ENCODE assay signal across 8 cellular contexts in genomic region chr1:26692211-26692792, GRCh38. TPM values are rescaled to one million over a fixed set of nuclear protein-coding genes. Genes with fewer than 3 reads are reported as not detected.
DNase-seq lines count a peak whose midpoint lies in the region; ATAC-seq and TF ChIP-seq lines count a peak whose summit lies in the region.

No MANE protein-coding gene starts in this region.

- no peak for TF ChIP-seq EP300 in transverse colon (IDR thresholded peaks at IDR 0.05; ENCODE audit: low read depth)

- H3K4me1 ChIP-seq in transverse colon, result peaks cover 13 to 40% (median 31%) of the 10 kb centered on the region in 4 donors

- H3K4me1 Mint-ChIP-seq in T-helper 1 cell treated with Interleukin-12 subunit alpha and Interleukin-12 subunit beta and Interleukin-4 antibody, amounts not matched to agents 30 μg/mL and 1 μg/mL, for 36 hours (ENCODE audit: low read depth), result peaks cover 28% of the 10 kb centered on the region

- peak; percentile 32 for ATAC-seq in GM21423 (IDR thresholded peaks at IDR 0.05; ENCODE audit: unreplicated experiment)
- peak; percentile 42 to 51 for ATAC-seq in left cardiac atrium

- 0 to 1% methylated on average over 2 to 30 of the region's 30 CpGs for whole genome bisulfite sequencing in transverse colon (ENCODE audit: low coverage in 1 of 2), 2 donors

- no peaks in the 10 kb centered on the region for H3K27me3 ChIP-seq in transverse colon

- H3K27ac ChIP-seq in C4-2B (peak overlapping the region; percentile 100), transverse colon (peak overlapping the region; percentile 98 to 100 (median 100))

- no peaks in the 10 kb centered on the region for H3K9me3 ChIP-seq in transverse colon

- H3K4me3 Mint-ChIP-seq in T-helper 1 cell treated with Interleukin-12 subunit alpha and Interleukin-12 subunit beta and Interleukin-4 antibody, amounts not matched to agents 30 μg/mL and 1 μg/mL, for 36 hours, result peak overlapping the region; percentile 89

- intact Hi-C loops in left cardiac atrium (cut with DNase I), result loop anchor here in 1 of 2 donors (2.0 kb wide), 1 partner anchor 96 kb away; no protein-coding TSS in a partner anchor
- intact Hi-C loops in posterior cingulate gyrus (cut with DNase I), result loop anchor here (2.0 to 10.0 kb wide), 2 partner anchors 52 to 94 kb away; partner anchors contain the start of gene PIGV
- intact Hi-C loops in transverse colon (cut with DNase I; ENCODE audit: low total_unique reads), result loop anchor here (5.0 kb wide), 1 partner anchor 95 kb away; the partner anchor contains the start of gene PIGV

- H3K9me3 Mint-ChIP-seq in T-helper 1 cell treated with Interleukin-12 subunit alpha and Interleukin-12 subunit beta and Interleukin-4 antibody, amounts not matched to agents 30 μg/mL and 1 μg/mL, for 36 hours, result no peaks in the 10 kb centered on the region

- TF ChIP-seq CTCF in C4-2B (conservative IDR thresholded peaks at IDR 0.05) (no peak; the same call in 1 of the 2 replicates), transverse colon (IDR thresholded peaks at IDR 0.05) (peak in 2 of 5 experiments; percentile 10 to 19)

- peak overlapping the region; percentile 36 to 64 (median 46) for H3K4me3 ChIP-seq in transverse colon

- peak; percentile 81 for DNase-seq in NCI-H146 (lab: John Stamatoyannopoulos, UW)
- peak in 54 of 56 donors; percentile 37 to 87 (median 74) for DNase-seq in amygdala (lab: John Stamatoyannopoulos, UW)
- DNase-seq in left cardiac atrium, result peak; percentile 84
- DNase-seq in posterior cingulate gyrus, result peak; percentile 73 to 96 (median 80)
- DNase-seq in transverse colon, result peak; percentile 90

- no peaks in the 10 kb centered on the region for H3K36me3 Mint-ChIP-seq in T-helper 1 cell treated with Interleukin-12 subunit alpha and Interleukin-12 subunit beta and Interleukin-4 antibody, amounts not matched to agents 30 μg/mL and 1 μg/mL, for 36 hours (ENCODE audit: low read depth)

- in situ Hi-C loops in transverse colon (cut with MboI; ENCODE audit: low pct_ligation_motif_present in 1 of 4, low pct_unique_long_range_greater_than_20kb in 1 of 4, low sequenced_read_pairs in 3 of 4), result loop anchor here (10.0 to 25.0 kb wide), 2 partner anchors 92 to 95 kb away; partner anchors contain the start of gene PIGV (in 4 of the 4)

- no peaks in the 10 kb centered on the region for H3K36me3 ChIP-seq in transverse colon

- no peaks in the 10 kb centered on the region for H3K27me3 Mint-ChIP-seq in T-helper 1 cell treated with Interleukin-12 subunit alpha and Interleukin-12 subunit beta and Interleukin-4 antibody, amounts not matched to agents 30 μg/mL and 1 μg/mL, for 36 hours (ENCODE audit: low read depth)

- H3K27ac Mint-ChIP-seq in T-helper 1 cell treated with Interleukin-12 subunit alpha and Interleukin-12 subunit beta and Interleukin-4 antibody, amounts not matched to agents 30 μg/mL and 1 μg/mL, for 36 hours, result peak overlapping the region; percentile 98

- peak; percentile 88 for TF ChIP-seq POLR2A in transverse colon (IDR thresholded peaks at IDR 0.05)

RNA-seq across cellular contexts. Expression of gene ARID1A, which starts 3.5 kb away (rescaled TPM):
- total RNA-seq in left cardiac atrium, result 10 to 100 TPM; 34.5 to 38.5 TPM
- total RNA-seq in transverse colon, result 10 to 100 TPM; 43.4 to 72.0 (median 53.1) TPM

Comparison
In these comparisons a context has a peak if more than half of its experiments do, and no peak if none do; other contexts are left out.
1. Peak in every context shown above with its lines: DNase-seq, ATAC-seq, H3K4me3 ChIP-seq and H3K27ac ChIP-seq.